ENCODE assay signal across 8 cellular contexts in the genomic region with DNA sequence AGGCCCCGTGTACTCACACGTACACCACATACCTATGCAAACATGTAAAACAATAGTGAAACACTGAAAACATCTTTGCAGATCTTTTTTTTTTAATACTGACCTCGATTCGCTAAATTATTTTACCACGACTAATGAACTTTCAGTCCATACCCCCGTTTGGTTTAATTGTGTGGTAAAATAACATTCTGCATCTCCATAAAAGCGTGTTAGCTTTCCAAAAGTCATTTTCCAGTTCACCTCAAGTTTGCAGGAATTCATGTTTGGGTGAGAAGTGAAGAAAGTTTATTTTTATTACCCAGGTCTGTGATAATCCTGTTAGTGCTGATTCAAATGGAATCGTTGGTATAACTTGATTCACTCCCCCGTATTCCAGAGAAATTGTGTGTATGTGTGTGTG. TPM values are rescaled to one million over a fixed set of nuclear protein-coding genes. Genes with fewer than 3 reads are reported as not detected.
DNase-seq lines count a peak whose midpoint lies in the region; ATAC-seq and TF ChIP-seq lines count a peak whose summit lies in the region.

No MANE protein-coding gene starts in this region.

- H4K8ac ChIP-seq in mesendoderm (ENCODE audit: low read depth, low read length), result no peak overlapping the region

- no peak overlapping the region for H3K23ac ChIP-seq in mesendoderm (ENCODE audit: low read length)

- H3K18ac ChIP-seq in mesendoderm (ENCODE audit: low read length), result no peak overlapping the region

- H3K4me3 ChIP-seq in left ventricle myocardium inferior, result peak overlapping the region; percentile 76
- peak overlapping the region; percentile 83 for H3K4me3 ChIP-seq in mesendoderm (ENCODE audit: low read length)
- peak overlapping the region; percentile 55 to 97 for H3K4me3 ChIP-seq in aorta (ENCODE audit: low read length in 2 of 2)

- H3K4me1 ChIP-seq in left ventricle myocardium inferior (peaks cover 43% of the 10 kb centered on the region), mesendoderm (ENCODE audit: control insufficient read depth, low read depth, low read length) (peaks cover 6% of the 10 kb centered on the region), aorta (ENCODE audit: control insufficient read depth in 1 of 2, insufficient read depth in 2 of 2, low read length in 2 of 2) (no peaks in the 10 kb centered on the region)

- H2BK120ac ChIP-seq in mesendoderm (ENCODE audit: low read depth, low read length), result no peak overlapping the region

- no peak for TF ChIP-seq CTCF in left ventricle myocardium inferior (IDR thresholded peaks at IDR 0.05; ENCODE audit: borderline replicate concordance)

- peak overlapping the region; percentile 83 for H3K4me2 ChIP-seq in mesendoderm (ENCODE audit: low read length)

- peak overlapping the region; percentile 82 for H3K9ac ChIP-seq in mesendoderm (ENCODE audit: low read length)

- ATAC-seq in left cardiac atrium (no peak), aorta (ENCODE audit: low FRiP score) (no peak), HG03520 (IDR thresholded peaks at IDR 0.05; ENCODE audit: unreplicated experiment) (no peak), HG03354 (IDR thresholded peaks at IDR 0.05; ENCODE audit: poor library complexity, severe bottlenecking, unreplicated experiment) (no peak)

- no peak overlapping the region for H2BK5ac ChIP-seq in mesendoderm (ENCODE audit: low read length)

- H3K79me2 ChIP-seq in mesendoderm (ENCODE audit: control insufficient read depth, insufficient read depth, low read length), result peaks cover 10% of the 10 kb centered on the region

- intact Hi-C loops in left ventricle myocardium inferior (cut with micrococcal nuclease) (no loop called here), left cardiac atrium (cut with DNase I) (no loop called here), aorta (cut with DNase I) (no loop called here)

- no peak overlapping the region for H2BK15ac ChIP-seq in mesendoderm (replicated peaks; ENCODE audit: low read depth)

- WGBS in mesendoderm (ENCODE audit: extremely low coverage, insufficient coverage, low lambda C conversion rate), result no CpG with 5 or more reads among the region's 9 CpGs
- WGBS in aorta, 2 donors, result 0% methylated on average over 9 of the region's 9 CpGs

- H3K9me3 ChIP-seq in left ventricle myocardium inferior (replicated peaks) (no peaks in the 10 kb centered on the region), aorta (ENCODE audit: control insufficient read depth, low read length) (no peaks in the 10 kb centered on the region)

- no peak overlapping the region for H2AK5ac ChIP-seq in mesendoderm (ENCODE audit: low read length)

- DNase-seq in left ventricle myocardium inferior (no peak), left cardiac atrium (no peak), caudate nucleus (lab: John Stamatoyannopoulos, UW) (no peak), mesendoderm (no peak), aorta (no peak), DMS53 (lab: John Stamatoyannopoulos, UW) (no peak)

- no peak overlapping the region for H3K4ac ChIP-seq in mesendoderm (ENCODE audit: low read depth, low read length)

- H3K27ac ChIP-seq in left ventricle myocardium inferior (replicated peaks), result peak overlapping the region; percentile 87
- H3K27ac ChIP-seq in caudate nucleus (ENCODE audit: low read depth, low read length), result peak overlapping the region; percentile 86
- peak overlapping the region; percentile 85 for H3K27ac ChIP-seq in mesendoderm (ENCODE audit: low read depth, low read length)
- H3K27ac ChIP-seq in aorta (ENCODE audit: low read depth in 1 of 2, low read length in 2 of 2), result peak overlapping the region in 1 of 2 donors; percentile 85

- no peak overlapping the region for H4K5ac ChIP-seq in mesendoderm (ENCODE audit: low read length)

- no peaks in the 10 kb centered on the region for H3K27me3 ChIP-seq in left ventricle myocardium inferior (ENCODE audit: low read depth)
- H3K27me3 ChIP-seq in mesendoderm (ENCODE audit: insufficient read depth, low read length, poor library complexity), result no peaks in the 10 kb centered on the region
- H3K27me3 ChIP-seq in aorta (ENCODE audit: control insufficient read depth in 1 of 2, insufficient read depth in 2 of 2, low read length in 1 of 2), result no peaks in the 10 kb centered on the region

- H3K36me3 ChIP-seq in left ventricle myocardium inferior, result no peaks in the 10 kb centered on the region
- no peaks in the 10 kb centered on the region for H3K36me3 ChIP-seq in mesendoderm (ENCODE audit: control insufficient read depth, insufficient read depth, low read length)
- peaks cover 0 to 2% of the 10 kb centered on the region in 2 donors for H3K36me3 ChIP-seq in aorta (ENCODE audit: control insufficient read depth in 1 of 2, insufficient read depth in 2 of 2, low read length in 1 of 2)

- H3K79me1 ChIP-seq in mesendoderm (ENCODE audit: low read length), result peaks cover 11% of the 10 kb centered on the region

- peak overlapping the region; percentile 95 for H3K56ac ChIP-seq in mesendoderm (ENCODE audit: low read length)

RNA-seq across cellular contexts. Expression of gene ARSK, which starts 0.7 kb away (rescaled TPM):
- total RNA-seq in left ventricle myocardium inferior (3.7 TPM), left cardiac atrium (1 to 10 TPM; 2.3 to 3.9 TPM), aorta (1 to 10 TPM; 2.5 to 5.5 TPM)
- polyA plus RNA-seq in mesendoderm (2013, experiment 1 of 2), result 9.5 TPM
- 9.1 TPM for polyA plus RNA-seq in mesendoderm (2013, experiment 2 of 2)
- 1 to 10 TPM; 2.6 to 5.6 TPM for polyA plus RNA-seq in aorta

RNA-seq across cellular contexts. Expression of gene SKIC3, which starts 0.8 kb away (rescaled TPM):
- total RNA-seq in left ventricle myocardium inferior, result 62.0 TPM
- total RNA-seq in left cardiac atrium, result 10 to 100 TPM; 54.6 to 56.7 TPM
- 27.3 TPM for polyA plus RNA-seq in mesendoderm (2013, experiment 1 of 2)
- 28.0 TPM for polyA plus RNA-seq in mesendoderm (2013, experiment 2 of 2)
- total RNA-seq in aorta, result 10 to 100 TPM; 80.6 to 98.4 TPM
- polyA plus RNA-seq in aorta, result 10 to 100 TPM; 14.8 to 28.1 TPM
